ENCODE assay signal across 13 cellular contexts in the genomic region with DNA sequence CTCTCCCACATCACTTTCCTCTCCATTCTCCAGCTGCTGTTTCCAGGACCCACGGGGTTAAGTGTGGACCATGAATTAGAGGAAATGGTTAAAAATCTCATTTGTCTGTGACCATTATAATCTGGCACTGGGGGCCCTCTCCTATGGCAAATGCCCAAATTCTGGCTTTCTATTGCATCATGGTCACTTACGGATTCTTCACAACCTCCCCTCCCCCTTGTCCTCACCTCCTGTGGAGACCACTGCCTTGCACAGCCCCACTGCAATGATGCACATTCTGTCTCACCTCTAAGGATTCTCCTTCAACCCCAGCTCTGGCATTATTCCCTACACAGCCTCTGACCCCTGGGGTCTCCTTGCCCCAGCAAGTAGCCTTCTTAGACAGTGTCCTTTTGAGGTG.
"Had no signal": no experiment of that assay in that cellular context is flagged by ENCODE, and none has a peak within 500 bp of the region (broad histone marks: within the 10 kb centered on the region; RNA-seq: fewer than 3 reads in every experiment).

No MANE protein-coding gene starts in this region.

- H3K27me3 ChIP-seq: brain microvascular endothelial cell, thyroid gland had no signal

- FAIRE-seq: islet of Langerhans had no signal

- DNase-seq: activated CD4-positive, alpha-beta T cell treated with anti-CD3 and anti-CD28 coated beads for 1 hour; activated CD4-positive, alpha-beta T cell treated with anti-CD3 and anti-CD28 coated beads, Interleukin-2, amount 50 U/mL, for 48 hours; activated gamma-delta T cell treated with Interleukin-2 at 50 U/mL for 16 hours; activated naive CD8-positive, alpha-beta T cell treated with anti-CD3 and anti-CD28 coated beads for 36 hours; activated T-cell treated with anti-CD3 and anti-CD28 coated beads, Interleukin-2, amount 50 U/mL, for 72 hours; brain microvascular endothelial cell; endodermal cell; mammary epithelial cell; stimulated activated CD4-positive, alpha-beta T cell treated with anti-CD3 and anti-CD28 coated beads, Interleukin-4, amount 100 ng/mL, for 24 hours; thyroid gland had no signal

- H2AFZ ChIP-seq: parathyroid adenoma had no signal

- H3K27ac ChIP-seq: brain microvascular endothelial cell, parathyroid adenoma, thyroid gland had no signal

- H3K4me3 ChIP-seq: thyroid gland had no signal

- H3K27ac Mint-ChIP-seq: activated naive CD8-positive, alpha-beta T cell treated with anti-CD3 and anti-CD28 coated beads for 36 hours; activated T-cell treated with anti-CD3 and anti-CD28 coated beads, Interleukin-2, amount 50 U/mL, for 72 hours; endodermal cell had no signal

- H3K4me3 Mint-ChIP-seq: activated naive CD8-positive, alpha-beta T cell treated with anti-CD3 and anti-CD28 coated beads for 36 hours; activated T-cell treated with anti-CD3 and anti-CD28 coated beads, Interleukin-2, amount 50 U/mL, for 72 hours; endodermal cell; neural crest cell had no signal

- H3K4me1 ChIP-seq: parathyroid adenoma, thyroid gland had no signal

- H3K79me2 ChIP-seq: parathyroid adenoma had no signal

- H3K9me3 Mint-ChIP-seq: activated T-cell treated with anti-CD3 and anti-CD28 coated beads, Interleukin-2, amount 50 U/mL, for 72 hours had no signal

- H3K9me3 ChIP-seq: thyroid gland had no signal

- H3K36me3 ChIP-seq: thyroid gland had no signal

- H3K9ac ChIP-seq: parathyroid adenoma had no signal

- ATAC-seq: activated T-cell treated with anti-CD3 and anti-CD28 coated beads, Interleukin-2, amount 50 U/mL, for 72 hours had no signal
